1 cellular context compared by ENCODE assay signal in the genomic region with DNA sequence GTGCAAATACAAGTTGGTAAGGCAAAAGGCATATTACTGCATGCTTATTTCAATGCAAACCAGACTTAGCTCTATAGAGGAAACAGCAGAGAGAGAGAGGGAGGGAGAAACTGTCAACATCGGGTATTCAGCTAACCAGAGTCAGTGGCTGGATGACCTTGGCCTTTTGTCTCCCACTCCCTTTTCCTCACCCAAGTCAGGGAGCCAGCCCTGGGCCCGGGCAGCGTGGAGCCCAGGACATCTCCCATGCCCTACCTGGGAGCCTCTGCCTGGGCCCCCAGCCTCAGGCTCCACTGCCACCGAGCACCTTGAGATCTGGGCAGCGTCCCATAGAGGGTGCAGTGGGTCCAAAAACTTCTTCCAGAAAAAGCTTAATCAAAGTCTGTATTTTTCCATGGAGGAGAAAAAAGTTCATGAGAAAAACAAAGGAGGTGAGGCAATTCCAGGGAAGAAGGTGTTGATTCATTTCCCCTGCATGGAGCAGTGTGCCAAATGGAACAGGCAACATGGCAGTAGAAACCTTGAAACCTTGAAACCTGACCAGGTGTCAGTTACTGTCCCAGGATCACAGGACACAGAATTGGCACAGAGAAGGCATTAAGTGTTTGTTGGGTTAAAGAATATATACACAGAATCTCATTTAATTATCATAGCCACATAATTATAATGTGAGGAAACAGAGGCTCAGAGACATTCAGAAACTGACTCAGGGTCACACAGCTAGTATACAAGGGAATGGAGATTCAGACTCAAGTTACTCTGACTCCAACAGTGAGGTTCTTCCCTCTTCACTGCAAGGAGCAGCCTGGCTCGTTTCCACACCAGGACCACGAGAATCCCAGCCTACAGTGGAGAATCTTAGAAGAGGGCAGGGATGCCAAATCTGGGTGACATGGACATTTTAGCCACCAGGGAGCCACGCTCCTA.
TF ChIP-seq lines count a peak whose summit lies in the region.

No MANE protein-coding gene starts in this region.

TF ChIP-seq in H1, 55 proteins besides CTCF, POLR2A, EP300 and RAD21:
- TF ChIP-seq JUN (IDR thresholded peaks at IDR 0.05; ENCODE audit: low read depth, low read length), result no peak
- TF ChIP-seq, protein P1, sequence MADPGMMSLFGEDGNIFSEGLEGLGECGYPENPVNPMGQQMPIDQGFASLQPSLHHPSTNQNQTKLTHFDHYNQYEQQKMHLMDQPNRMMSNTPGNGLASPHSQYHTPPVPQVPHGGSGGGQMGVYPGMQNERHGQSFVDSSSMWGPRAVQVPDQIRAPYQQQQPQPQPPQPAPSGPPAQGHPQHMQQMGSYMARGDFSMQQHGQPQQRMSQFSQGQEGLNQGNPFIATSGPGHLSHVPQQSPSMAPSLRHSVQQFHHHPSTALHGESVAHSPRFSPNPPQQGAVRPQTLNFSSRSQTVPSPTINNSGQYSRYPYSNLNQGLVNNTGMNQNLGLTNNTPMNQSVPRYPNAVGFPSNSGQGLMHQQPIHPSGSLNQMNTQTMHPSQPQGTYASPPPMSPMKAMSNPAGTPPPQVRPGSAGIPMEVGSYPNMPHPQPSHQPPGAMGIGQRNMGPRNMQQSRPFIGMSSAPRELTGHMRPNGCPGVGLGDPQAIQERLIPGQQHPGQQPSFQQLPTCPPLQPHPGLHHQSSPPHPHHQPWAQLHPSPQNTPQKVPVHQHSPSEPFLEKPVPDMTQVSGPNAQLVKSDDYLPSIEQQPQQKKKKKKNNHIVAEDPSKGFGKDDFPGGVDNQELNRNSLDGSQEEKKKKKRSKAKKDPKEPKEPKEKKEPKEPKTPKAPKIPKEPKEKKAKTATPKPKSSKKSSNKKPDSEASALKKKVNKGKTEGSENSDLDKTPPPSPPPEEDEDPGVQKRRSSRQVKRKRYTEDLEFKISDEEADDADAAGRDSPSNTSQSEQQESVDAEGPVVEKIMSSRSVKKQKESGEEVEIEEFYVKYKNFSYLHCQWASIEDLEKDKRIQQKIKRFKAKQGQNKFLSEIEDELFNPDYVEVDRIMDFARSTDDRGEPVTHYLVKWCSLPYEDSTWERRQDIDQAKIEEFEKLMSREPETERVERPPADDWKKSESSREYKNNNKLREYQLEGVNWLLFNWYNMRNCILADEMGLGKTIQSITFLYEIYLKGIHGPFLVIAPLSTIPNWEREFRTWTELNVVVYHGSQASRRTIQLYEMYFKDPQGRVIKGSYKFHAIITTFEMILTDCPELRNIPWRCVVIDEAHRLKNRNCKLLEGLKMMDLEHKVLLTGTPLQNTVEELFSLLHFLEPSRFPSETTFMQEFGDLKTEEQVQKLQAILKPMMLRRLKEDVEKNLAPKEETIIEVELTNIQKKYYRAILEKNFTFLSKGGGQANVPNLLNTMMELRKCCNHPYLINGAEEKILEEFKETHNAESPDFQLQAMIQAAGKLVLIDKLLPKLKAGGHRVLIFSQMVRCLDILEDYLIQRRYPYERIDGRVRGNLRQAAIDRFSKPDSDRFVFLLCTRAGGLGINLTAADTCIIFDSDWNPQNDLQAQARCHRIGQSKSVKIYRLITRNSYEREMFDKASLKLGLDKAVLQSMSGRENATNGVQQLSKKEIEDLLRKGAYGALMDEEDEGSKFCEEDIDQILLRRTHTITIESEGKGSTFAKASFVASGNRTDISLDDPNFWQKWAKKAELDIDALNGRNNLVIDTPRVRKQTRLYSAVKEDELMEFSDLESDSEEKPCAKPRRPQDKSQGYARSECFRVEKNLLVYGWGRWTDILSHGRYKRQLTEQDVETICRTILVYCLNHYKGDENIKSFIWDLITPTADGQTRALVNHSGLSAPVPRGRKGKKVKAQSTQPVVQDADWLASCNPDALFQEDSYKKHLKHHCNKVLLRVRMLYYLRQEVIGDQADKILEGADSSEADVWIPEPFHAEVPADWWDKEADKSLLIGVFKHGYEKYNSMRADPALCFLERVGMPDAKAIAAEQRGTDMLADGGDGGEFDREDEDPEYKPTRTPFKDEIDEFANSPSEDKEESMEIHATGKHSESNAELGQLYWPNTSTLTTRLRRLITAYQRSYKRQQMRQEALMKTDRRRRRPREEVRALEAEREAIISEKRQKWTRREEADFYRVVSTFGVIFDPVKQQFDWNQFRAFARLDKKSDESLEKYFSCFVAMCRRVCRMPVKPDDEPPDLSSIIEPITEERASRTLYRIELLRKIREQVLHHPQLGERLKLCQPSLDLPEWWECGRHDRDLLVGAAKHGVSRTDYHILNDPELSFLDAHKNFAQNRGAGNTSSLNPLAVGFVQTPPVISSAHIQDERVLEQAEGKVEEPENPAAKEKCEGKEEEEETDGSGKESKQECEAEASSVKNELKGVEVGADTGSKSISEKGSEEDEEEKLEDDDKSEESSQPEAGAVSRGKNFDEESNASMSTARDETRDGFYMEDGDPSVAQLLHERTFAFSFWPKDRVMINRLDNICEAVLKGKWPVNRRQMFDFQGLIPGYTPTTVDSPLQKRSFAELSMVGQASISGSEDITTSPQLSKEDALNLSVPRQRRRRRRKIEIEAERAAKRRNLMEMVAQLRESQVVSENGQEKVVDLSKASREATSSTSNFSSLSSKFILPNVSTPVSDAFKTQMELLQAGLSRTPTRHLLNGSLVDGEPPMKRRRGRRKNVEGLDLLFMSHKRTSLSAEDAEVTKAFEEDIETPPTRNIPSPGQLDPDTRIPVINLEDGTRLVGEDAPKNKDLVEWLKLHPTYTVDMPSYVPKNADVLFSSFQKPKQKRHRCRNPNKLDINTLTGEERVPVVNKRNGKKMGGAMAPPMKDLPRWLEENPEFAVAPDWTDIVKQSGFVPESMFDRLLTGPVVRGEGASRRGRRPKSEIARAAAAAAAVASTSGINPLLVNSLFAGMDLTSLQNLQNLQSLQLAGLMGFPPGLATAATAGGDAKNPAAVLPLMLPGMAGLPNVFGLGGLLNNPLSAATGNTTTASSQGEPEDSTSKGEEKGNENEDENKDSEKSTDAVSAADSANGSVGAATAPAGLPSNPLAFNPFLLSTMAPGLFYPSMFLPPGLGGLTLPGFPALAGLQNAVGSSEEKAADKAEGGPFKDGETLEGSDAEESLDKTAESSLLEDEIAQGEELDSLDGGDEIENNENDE (IDR thresholded peaks at IDR 0.05; ENCODE audit: insufficient replicate concordance, low read length), result no peak
- TF ChIP-seq, protein P2, sequence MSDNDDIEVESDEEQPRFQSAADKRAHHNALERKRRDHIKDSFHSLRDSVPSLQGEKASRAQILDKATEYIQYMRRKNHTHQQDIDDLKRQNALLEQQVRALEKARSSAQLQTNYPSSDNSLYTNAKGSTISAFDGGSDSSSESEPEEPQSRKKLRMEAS (IDR thresholded peaks at IDR 0.05), result no peak
- TF ChIP-seq KDM5A (IDR thresholded peaks at IDR 0.05; ENCODE audit: low read length), result no peak
- no peak for TF ChIP-seq PHF8 (conservative IDR thresholded peaks at IDR 0.05; ENCODE audit: low read depth, low read length)
- TF ChIP-seq SRF (IDR thresholded peaks at IDR 0.05; ENCODE audit: low read depth, low read length), result no peak
- TF ChIP-seq EGR1 (IDR thresholded peaks at IDR 0.05; ENCODE audit: borderline replicate concordance, low read depth, low read length), result no peak
- TF ChIP-seq BACH1 (IDR thresholded peaks at IDR 0.05; ENCODE audit: low read length), result no peak
- TF ChIP-seq, protein P3, sequence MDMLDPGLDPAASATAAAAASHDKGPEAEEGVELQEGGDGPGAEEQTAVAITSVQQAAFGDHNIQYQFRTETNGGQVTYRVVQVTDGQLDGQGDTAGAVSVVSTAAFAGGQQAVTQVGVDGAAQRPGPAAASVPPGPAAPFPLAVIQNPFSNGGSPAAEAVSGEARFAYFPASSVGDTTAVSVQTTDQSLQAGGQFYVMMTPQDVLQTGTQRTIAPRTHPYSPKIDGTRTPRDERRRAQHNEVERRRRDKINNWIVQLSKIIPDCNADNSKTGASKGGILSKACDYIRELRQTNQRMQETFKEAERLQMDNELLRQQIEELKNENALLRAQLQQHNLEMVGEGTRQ (IDR thresholded peaks at IDR 0.05; ENCODE audit: low read length), result no peak
- TF ChIP-seq HDAC2 (IDR thresholded peaks at IDR 0.05; ENCODE audit: borderline replicate concordance in 1 of 2, low read depth in 2 of 2, low read length in 2 of 2), result no peak
- TF ChIP-seq CREB1 (IDR thresholded peaks at IDR 0.05), result no peak
- no peak for TF ChIP-seq ZNF274 (IDR thresholded peaks at IDR 0.05; ENCODE audit: borderline replicate concordance, extremely low read depth, low read length)
- TF ChIP-seq RBBP5 (IDR thresholded peaks at IDR 0.05; ENCODE audit: borderline replicate concordance, low read depth, low read length), result no peak
- no peak for TF ChIP-seq BRCA1 (IDR thresholded peaks at IDR 0.05; ENCODE audit: low read depth, low read length)
- TF ChIP-seq TEAD4 (IDR thresholded peaks at IDR 0.05; ENCODE audit: low read depth, low read length), result no peak
- no peak for TF ChIP-seq SP1 (IDR thresholded peaks at IDR 0.05; ENCODE audit: low read depth, low read length)
- TF ChIP-seq TCF12 (IDR thresholded peaks at IDR 0.05; ENCODE audit: low read depth, low read length), result no peak
